ENCODE assay signal across 2 cellular contexts in the genomic region with DNA sequence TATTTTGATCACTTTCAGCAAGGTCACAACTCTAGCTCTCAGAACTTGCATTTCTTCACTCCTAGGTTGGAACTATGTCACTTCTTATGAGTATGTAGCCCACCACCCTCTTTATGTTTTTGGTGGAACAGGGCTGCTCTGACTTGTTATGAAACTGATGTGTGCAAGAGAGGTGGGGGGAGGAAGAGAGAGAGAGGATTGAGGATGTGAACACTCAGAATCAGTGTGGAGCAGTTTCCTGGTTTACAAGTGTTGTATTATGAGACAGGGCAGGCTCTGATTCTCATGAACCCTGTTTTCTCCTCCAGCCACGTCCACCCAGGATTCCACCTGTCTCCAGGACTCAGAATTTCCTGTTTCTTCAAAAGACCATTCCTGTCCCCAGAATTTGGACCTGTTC.
TF ChIP-seq lines count a peak whose summit lies in the region.

No MANE protein-coding gene starts in this region.

TF ChIP-seq in GM12891, 5 proteins besides CTCF, POLR2A, EP300 and RAD21:
- no peak for TF ChIP-seq POLR2AphosphoS5 (IDR thresholded peaks at IDR 0.05; ENCODE audit: low read depth, low read length)
- TF ChIP-seq SPI1 (IDR thresholded peaks at IDR 0.05; ENCODE audit: low read depth, low read length) = peak; percentile 44; the same call in 1 of the 2 replicates
- no peak for TF ChIP-seq PAX5 (IDR thresholded peaks at IDR 0.05; ENCODE audit: insufficient read depth, low read length, severe bottlenecking)

TF ChIP-seq in GM12878, 131 proteins besides CTCF, POLR2A, EP300 and RAD21:
- no peak for TF ChIP-seq NFYA (IDR thresholded peaks at IDR 0.05; ENCODE audit: borderline replicate concordance, low read depth, low read length)
- TF ChIP-seq, protein P1, sequence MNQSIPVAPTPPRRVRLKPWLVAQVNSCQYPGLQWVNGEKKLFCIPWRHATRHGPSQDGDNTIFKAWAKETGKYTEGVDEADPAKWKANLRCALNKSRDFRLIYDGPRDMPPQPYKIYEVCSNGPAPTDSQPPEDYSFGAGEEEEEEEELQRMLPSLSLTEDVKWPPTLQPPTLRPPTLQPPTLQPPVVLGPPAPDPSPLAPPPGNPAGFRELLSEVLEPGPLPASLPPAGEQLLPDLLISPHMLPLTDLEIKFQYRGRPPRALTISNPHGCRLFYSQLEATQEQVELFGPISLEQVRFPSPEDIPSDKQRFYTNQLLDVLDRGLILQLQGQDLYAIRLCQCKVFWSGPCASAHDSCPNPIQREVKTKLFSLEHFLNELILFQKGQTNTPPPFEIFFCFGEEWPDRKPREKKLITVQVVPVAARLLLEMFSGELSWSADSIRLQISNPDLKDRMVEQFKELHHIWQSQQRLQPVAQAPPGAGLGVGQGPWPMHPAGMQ (IDR thresholded peaks at IDR 0.05; ENCODE audit: borderline replicate concordance) = no peak
- TF ChIP-seq RAD51 (IDR thresholded peaks at IDR 0.05) = no peak
- TF ChIP-seq YBX1 (IDR thresholded peaks at IDR 0.05) = no peak
- no peak for TF ChIP-seq SREBF1 (IDR thresholded peaks at IDR 0.05; ENCODE audit: low read length)
- TF ChIP-seq SREBF2 (IDR thresholded peaks at IDR 0.05; ENCODE audit: low read length) = no peak
- TF ChIP-seq JUND (IDR thresholded peaks at IDR 0.05; ENCODE audit: low read depth, low read length) = no peak
- no peak for TF ChIP-seq BACH1 (IDR thresholded peaks at IDR 0.05; ENCODE audit: borderline replicate concordance)
- TF ChIP-seq ZNF622 (IDR thresholded peaks at IDR 0.05) = no peak
- TF ChIP-seq RBBP5 (conservative IDR thresholded peaks at IDR 0.05) = no peak
- no peak for TF ChIP-seq CREB1 (IDR thresholded peaks at IDR 0.05; ENCODE audit: low read depth)
- no peak for TF ChIP-seq YY1 (IDR thresholded peaks at IDR 0.05; ENCODE audit: low read depth, low read length)
- no peak for TF ChIP-seq HDAC6 (IDR thresholded peaks at IDR 0.05; ENCODE audit: unreplicated experiment)
- TF ChIP-seq MYB (IDR thresholded peaks at IDR 0.05; ENCODE audit: borderline replicate concordance, low read depth, low read length) = no peak
- no peak for TF ChIP-seq NR2C2 (IDR thresholded peaks at IDR 0.05; ENCODE audit: borderline replicate concordance, control insufficient read depth, insufficient read length, low read depth)
